1 cellular context compared by ENCODE assay signal in the genomic region with DNA sequence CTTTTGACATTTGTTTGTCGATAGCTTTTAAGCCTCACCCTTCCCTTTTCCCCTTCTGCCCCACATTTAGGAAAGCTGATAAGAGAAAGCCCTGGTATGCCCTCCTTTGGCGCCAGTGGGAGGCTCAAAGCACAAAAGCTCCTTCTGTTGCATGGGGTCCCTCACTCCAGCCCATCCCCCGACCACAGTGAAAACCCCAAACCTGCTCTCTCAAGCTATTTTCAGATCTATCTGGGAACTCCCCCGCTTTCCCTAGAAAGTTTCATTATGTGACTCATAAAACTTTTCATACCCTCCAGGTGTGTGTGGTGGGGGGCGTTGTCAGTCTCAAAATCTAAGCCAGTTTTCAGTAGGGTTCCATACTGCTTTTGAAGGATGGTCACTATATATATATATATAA.
TF ChIP-seq lines count a peak whose summit lies in the region.

No MANE protein-coding gene starts in this region.

TF ChIP-seq in GM12878, 131 proteins besides CTCF, POLR2A, EP300 and RAD21 (continued from another document and continues in another):
- TF ChIP-seq, protein P1, sequence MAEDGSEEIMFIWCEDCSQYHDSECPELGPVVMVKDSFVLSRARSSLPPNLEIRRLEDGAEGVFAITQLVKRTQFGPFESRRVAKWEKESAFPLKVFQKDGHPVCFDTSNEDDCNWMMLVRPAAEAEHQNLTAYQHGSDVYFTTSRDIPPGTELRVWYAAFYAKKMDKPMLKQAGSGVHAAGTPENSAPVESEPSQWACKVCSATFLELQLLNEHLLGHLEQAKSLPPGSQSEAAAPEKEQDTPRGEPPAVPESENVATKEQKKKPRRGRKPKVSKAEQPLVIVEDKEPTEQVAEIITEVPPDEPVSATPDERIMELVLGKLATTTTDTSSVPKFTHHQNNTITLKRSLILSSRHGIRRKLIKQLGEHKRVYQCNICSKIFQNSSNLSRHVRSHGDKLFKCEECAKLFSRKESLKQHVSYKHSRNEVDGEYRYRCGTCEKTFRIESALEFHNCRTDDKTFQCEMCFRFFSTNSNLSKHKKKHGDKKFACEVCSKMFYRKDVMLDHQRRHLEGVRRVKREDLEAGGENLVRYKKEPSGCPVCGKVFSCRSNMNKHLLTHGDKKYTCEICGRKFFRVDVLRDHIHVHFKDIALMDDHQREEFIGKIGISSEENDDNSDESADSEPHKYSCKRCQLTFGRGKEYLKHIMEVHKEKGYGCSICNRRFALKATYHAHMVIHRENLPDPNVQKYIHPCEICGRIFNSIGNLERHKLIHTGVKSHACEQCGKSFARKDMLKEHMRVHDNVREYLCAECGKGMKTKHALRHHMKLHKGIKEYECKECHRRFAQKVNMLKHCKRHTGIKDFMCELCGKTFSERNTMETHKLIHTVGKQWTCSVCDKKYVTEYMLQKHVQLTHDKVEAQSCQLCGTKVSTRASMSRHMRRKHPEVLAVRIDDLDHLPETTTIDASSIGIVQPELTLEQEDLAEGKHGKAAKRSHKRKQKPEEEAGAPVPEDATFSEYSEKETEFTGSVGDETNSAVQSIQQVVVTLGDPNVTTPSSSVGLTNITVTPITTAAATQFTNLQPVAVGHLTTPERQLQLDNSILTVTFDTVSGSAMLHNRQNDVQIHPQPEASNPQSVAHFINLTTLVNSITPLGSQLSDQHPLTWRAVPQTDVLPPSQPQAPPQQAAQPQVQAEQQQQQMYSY (CRISPR knock-in tag; IDR thresholded peaks at IDR 0.05): no peak
- no peak for TF ChIP-seq NFYA (IDR thresholded peaks at IDR 0.05; ENCODE audit: borderline replicate concordance, low read depth, low read length)
- TF ChIP-seq MTA3 (IDR thresholded peaks at IDR 0.05; ENCODE audit: borderline replicate concordance, low read length): no peak
- 0 out of 2 replicates have a peak, but pooled peaks have one; percentile 23 for TF ChIP-seq TAF1 (IDR thresholded peaks at IDR 0.05; ENCODE audit: borderline replicate concordance, low read depth, low read length)
- TF ChIP-seq JUND (IDR thresholded peaks at IDR 0.05; ENCODE audit: low read depth, low read length): no peak
- no peak for TF ChIP-seq HDAC2 (IDR thresholded peaks at IDR 0.05)
- TF ChIP-seq TCF12 (IDR thresholded peaks at IDR 0.05; ENCODE audit: low read depth, low read length): peak; percentile 70; the same call in 1 of the 2 replicates
- TF ChIP-seq CEBPB (IDR thresholded peaks at IDR 0.05; ENCODE audit: borderline replicate concordance in 1 of 2, low read depth in 2 of 2, low read length in 2 of 2): no peak
- TF ChIP-seq, protein P2, sequence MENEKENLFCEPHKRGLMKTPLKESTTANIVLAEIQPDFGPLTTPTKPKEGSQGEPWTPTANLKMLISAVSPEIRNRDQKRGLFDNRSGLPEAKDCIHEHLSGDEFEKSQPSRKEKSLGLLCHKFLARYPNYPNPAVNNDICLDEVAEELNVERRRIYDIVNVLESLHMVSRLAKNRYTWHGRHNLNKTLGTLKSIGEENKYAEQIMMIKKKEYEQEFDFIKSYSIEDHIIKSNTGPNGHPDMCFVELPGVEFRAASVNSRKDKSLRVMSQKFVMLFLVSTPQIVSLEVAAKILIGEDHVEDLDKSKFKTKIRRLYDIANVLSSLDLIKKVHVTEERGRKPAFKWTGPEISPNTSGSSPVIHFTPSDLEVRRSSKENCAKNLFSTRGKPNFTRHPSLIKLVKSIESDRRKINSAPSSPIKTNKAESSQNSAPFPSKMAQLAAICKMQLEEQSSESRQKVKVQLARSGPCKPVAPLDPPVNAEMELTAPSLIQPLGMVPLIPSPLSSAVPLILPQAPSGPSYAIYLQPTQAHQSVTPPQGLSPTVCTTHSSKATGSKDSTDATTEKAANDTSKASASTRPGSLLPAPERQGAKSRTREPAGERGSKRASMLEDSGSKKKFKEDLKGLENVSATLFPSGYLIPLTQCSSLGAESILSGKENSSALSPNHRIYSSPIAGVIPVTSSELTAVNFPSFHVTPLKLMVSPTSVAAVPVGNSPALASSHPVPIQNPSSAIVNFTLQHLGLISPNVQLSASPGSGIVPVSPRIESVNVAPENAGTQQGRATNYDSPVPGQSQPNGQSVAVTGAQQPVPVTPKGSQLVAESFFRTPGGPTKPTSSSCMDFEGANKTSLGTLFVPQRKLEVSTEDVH (IDR thresholded peaks at IDR 0.05; ENCODE audit: low read depth, partially characterized antibody): no peak
- no peak for TF ChIP-seq CBX3 (IDR thresholded peaks at IDR 0.05; ENCODE audit: borderline replicate concordance, low read depth)
- TF ChIP-seq, protein P3, sequence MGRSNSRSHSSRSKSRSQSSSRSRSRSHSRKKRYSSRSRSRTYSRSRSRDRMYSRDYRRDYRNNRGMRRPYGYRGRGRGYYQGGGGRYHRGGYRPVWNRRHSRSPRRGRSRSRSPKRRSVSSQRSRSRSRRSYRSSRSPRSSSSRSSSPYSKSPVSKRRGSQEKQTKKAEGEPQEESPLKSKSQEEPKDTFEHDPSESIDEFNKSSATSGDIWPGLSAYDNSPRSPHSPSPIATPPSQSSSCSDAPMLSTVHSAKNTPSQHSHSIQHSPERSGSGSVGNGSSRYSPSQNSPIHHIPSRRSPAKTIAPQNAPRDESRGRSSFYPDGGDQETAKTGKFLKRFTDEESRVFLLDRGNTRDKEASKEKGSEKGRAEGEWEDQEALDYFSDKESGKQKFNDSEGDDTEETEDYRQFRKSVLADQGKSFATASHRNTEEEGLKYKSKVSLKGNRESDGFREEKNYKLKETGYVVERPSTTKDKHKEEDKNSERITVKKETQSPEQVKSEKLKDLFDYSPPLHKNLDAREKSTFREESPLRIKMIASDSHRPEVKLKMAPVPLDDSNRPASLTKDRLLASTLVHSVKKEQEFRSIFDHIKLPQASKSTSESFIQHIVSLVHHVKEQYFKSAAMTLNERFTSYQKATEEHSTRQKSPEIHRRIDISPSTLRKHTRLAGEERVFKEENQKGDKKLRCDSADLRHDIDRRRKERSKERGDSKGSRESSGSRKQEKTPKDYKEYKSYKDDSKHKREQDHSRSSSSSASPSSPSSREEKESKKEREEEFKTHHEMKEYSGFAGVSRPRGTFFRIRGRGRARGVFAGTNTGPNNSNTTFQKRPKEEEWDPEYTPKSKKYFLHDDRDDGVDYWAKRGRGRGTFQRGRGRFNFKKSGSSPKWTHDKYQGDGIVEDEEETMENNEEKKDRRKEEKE (IDR thresholded peaks at IDR 0.05): no peak
- no peak for TF ChIP-seq SREBF1 (IDR thresholded peaks at IDR 0.05; ENCODE audit: low read length)
- no peak for TF ChIP-seq BMI1 (IDR thresholded peaks at IDR 0.05; ENCODE audit: borderline replicate concordance)
- TF ChIP-seq ZNF384 (IDR thresholded peaks at IDR 0.05; ENCODE audit: borderline replicate concordance, low read depth, low read length): no peak
- TF ChIP-seq HDGF (IDR thresholded peaks at IDR 0.05): no peak
- no peak for TF ChIP-seq ZNF622 (IDR thresholded peaks at IDR 0.05)
- TF ChIP-seq ZNF24 (IDR thresholded peaks at IDR 0.05): no peak
- TF ChIP-seq IKZF2 (IDR thresholded peaks at IDR 0.05): peak in 1 of 2 experiments; percentile 61; a peak in 2 of 4 replicates
- TF ChIP-seq MEF2A (IDR thresholded peaks at IDR 0.05; ENCODE audit: insufficient read depth, low read depth, low read length): peak; percentile 98
- TF ChIP-seq NR2C2 (IDR thresholded peaks at IDR 0.05; ENCODE audit: borderline replicate concordance, control insufficient read depth, insufficient read length, low read depth): no peak
- TF ChIP-seq RUNX3 (IDR thresholded peaks at IDR 0.05; ENCODE audit: low read length): peak; percentile 93
- no peak for TF ChIP-seq NFXL1 (IDR thresholded peaks at IDR 0.05; ENCODE audit: borderline replicate concordance)
- 0 out of 2 replicates have a peak, but pooled peaks have one; percentile 27 for TF ChIP-seq TCF3 (IDR thresholded peaks at IDR 0.05; ENCODE audit: borderline replicate concordance, insufficient read depth, low read depth, low read length)
- TF ChIP-seq RB1 (IDR thresholded peaks at IDR 0.05; ENCODE audit: borderline replicate concordance): no peak
- TF ChIP-seq CHD1 (IDR thresholded peaks at IDR 0.05; ENCODE audit: low read depth, low read length): no peak
- TF ChIP-seq KLF5 (IDR thresholded peaks at IDR 0.05; ENCODE audit: partially characterized antibody): no peak
- TF ChIP-seq TARDBP (IDR thresholded peaks at IDR 0.05; ENCODE audit: borderline replicate concordance): no peak
- TF ChIP-seq TCF7 (IDR thresholded peaks at IDR 0.05; ENCODE audit: borderline replicate concordance): 0 out of 2 replicates have a peak, but pooled peaks have one; percentile 35
- TF ChIP-seq, protein P4, sequence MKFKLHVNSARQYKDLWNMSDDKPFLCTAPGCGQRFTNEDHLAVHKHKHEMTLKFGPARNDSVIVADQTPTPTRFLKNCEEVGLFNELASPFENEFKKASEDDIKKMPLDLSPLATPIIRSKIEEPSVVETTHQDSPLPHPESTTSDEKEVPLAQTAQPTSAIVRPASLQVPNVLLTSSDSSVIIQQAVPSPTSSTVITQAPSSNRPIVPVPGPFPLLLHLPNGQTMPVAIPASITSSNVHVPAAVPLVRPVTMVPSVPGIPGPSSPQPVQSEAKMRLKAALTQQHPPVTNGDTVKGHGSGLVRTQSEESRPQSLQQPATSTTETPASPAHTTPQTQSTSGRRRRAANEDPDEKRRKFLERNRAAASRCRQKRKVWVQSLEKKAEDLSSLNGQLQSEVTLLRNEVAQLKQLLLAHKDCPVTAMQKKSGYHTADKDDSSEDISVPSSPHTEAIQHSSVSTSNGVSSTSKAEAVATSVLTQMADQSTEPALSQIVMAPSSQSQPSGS (IDR thresholded peaks at IDR 0.05; ENCODE audit: low read length): peak; percentile 85
- TF ChIP-seq YBX1 (IDR thresholded peaks at IDR 0.05): no peak
- TF ChIP-seq, protein P5, sequence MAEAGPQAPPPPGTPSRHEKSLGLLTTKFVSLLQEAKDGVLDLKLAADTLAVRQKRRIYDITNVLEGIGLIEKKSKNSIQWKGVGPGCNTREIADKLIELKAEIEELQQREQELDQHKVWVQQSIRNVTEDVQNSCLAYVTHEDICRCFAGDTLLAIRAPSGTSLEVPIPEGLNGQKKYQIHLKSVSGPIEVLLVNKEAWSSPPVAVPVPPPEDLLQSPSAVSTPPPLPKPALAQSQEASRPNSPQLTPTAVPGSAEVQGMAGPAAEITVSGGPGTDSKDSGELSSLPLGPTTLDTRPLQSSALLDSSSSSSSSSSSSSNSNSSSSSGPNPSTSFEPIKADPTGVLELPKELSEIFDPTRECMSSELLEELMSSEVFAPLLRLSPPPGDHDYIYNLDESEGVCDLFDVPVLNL (IDR thresholded peaks at IDR 0.05; ENCODE audit: low read depth, low read length): no peak
- no peak for TF ChIP-seq ESRRA (IDR thresholded peaks at IDR 0.05; ENCODE audit: low read length)
- TF ChIP-seq RCOR1 (conservative IDR thresholded peaks at IDR 0.05; ENCODE audit: low read depth, low read length): no peak
- no peak for TF ChIP-seq RAD51 (IDR thresholded peaks at IDR 0.05)
- TF ChIP-seq NR2C1 (IDR thresholded peaks at IDR 0.05): no peak
- TF ChIP-seq, protein P6, sequence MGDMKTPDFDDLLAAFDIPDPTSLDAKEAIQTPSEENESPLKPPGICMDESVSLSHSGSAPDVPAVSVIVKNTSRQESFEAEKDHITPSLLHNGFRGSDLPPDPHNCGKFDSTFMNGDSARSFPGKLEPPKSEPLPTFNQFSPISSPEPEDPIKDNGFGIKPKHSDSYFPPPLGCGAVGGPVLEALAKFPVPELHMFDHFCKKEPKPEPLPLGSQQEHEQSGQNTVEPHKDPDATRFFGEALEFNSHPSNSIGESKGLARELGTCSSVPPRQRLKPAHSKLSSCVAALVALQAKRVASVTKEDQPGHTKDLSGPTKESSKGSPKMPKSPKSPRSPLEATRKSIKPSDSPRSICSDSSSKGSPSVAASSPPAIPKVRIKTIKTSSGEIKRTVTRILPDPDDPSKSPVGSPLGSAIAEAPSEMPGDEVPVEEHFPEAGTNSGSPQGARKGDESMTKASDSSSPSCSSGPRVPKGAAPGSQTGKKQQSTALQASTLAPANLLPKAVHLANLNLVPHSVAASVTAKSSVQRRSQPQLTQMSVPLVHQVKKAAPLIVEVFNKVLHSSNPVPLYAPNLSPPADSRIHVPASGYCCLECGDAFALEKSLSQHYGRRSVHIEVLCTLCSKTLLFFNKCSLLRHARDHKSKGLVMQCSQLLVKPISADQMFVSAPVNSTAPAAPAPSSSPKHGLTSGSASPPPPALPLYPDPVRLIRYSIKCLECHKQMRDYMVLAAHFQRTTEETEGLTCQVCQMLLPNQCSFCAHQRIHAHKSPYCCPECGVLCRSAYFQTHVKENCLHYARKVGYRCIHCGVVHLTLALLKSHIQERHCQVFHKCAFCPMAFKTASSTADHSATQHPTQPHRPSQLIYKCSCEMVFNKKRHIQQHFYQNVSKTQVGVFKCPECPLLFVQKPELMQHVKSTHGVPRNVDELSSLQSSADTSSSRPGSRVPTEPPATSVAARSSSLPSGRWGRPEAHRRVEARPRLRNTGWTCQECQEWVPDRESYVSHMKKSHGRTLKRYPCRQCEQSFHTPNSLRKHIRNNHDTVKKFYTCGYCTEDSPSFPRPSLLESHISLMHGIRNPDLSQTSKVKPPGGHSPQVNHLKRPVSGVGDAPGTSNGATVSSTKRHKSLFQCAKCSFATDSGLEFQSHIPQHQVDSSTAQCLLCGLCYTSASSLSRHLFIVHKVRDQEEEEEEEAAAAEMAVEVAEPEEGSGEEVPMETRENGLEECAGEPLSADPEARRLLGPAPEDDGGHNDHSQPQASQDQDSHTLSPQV (IDR thresholded peaks at IDR 0.05): no peak
- 0 out of 2 replicates have a peak, but pooled peaks have one; percentile 44 for TF ChIP-seq CBFB (IDR thresholded peaks at IDR 0.05; ENCODE audit: low read depth)
- TF ChIP-seq SP1 (IDR thresholded peaks at IDR 0.05; ENCODE audit: low read depth, low read length): peak; percentile 48
- TF ChIP-seq ETV6 (conservative IDR thresholded peaks at IDR 0.05 in 1 of 2, IDR thresholded peaks at IDR 0.05 in 1 of 2; ENCODE audit: borderline replicate concordance in 1 of 2, low read depth in 1 of 2): no peak
- no peak for TF ChIP-seq HCFC1 (IDR thresholded peaks at IDR 0.05; ENCODE audit: low read length)
- no peak for TF ChIP-seq EZH2 (IDR thresholded peaks at IDR 0.05; ENCODE audit: borderline replicate concordance, control insufficient read depth, low read depth, low read length)
- TF ChIP-seq, protein P7, sequence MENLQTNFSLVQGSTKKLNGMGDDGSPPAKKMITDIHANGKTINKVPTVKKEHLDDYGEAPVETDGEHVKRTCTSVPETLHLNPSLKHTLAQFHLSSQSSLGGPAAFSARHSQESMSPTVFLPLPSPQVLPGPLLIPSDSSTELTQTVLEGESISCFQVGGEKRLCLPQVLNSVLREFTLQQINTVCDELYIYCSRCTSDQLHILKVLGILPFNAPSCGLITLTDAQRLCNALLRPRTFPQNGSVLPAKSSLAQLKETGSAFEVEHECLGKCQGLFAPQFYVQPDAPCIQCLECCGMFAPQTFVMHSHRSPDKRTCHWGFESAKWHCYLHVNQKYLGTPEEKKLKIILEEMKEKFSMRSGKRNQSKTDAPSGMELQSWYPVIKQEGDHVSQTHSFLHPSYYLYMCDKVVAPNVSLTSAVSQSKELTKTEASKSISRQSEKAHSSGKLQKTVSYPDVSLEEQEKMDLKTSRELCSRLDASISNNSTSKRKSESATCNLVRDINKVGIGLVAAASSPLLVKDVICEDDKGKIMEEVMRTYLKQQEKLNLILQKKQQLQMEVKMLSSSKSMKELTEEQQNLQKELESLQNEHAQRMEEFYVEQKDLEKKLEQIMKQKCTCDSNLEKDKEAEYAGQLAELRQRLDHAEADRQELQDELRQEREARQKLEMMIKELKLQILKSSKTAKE (IDR thresholded peaks at IDR 0.05; ENCODE audit: low read depth, poor library complexity, severe bottlenecking): no peak
- TF ChIP-seq ZNF274 (IDR thresholded peaks at IDR 0.05; ENCODE audit: insufficient read depth, insufficient read length): no peak
- TF ChIP-seq BACH1 (IDR thresholded peaks at IDR 0.05; ENCODE audit: borderline replicate concordance): no peak
- TF ChIP-seq TBL1XR1 (IDR thresholded peaks at IDR 0.05; ENCODE audit: low read depth, low read length): no peak; the same call in 1 of the 2 replicates
